In genomic region chr15:57227899-57228298, GRCh38 we compare ENCODE assay signal across 17 cellular contexts.
DNase-seq lines count a peak whose midpoint lies in the region; ATAC-seq and TF ChIP-seq lines count a peak whose summit lies in the region.
"Had no signal": no experiment of that assay in that cellular context is flagged by ENCODE, and none has a peak within 500 bp of the region (broad histone marks: within the 10 kb centered on the region; RNA-seq: fewer than 3 reads in every experiment).

No MANE protein-coding gene starts in this region.

- H3K4me3 Mint-ChIP-seq in chondrocyte (ENCODE audit: unreplicated experiment) (no peak overlapping the region), neural crest cell (peak overlapping the region; percentile 38)
- H3K4me3 Mint-ChIP-seq in effector memory CD8-positive, alpha-beta T cell: no peak overlapping the region
- H3K4me3 Mint-ChIP-seq: CD4-positive, CD25-positive, alpha-beta regulatory T cell had no signal

- no peaks in the 10 kb centered on the region for H4K20me1 ChIP-seq in Karpas-422 (ENCODE audit: insufficient read depth, low read depth, low read length)

- H3K27ac Mint-ChIP-seq in chondrocyte (ENCODE audit: unreplicated experiment): peak overlapping the region; percentile 74
- no peak overlapping the region for H3K27ac Mint-ChIP-seq in neural crest cell (ENCODE audit: unreplicated experiment)
- no peak overlapping the region for H3K27ac Mint-ChIP-seq in effector memory CD8-positive, alpha-beta T cell
- H3K27ac Mint-ChIP-seq: CD4-positive, CD25-positive, alpha-beta regulatory T cell had no signal

- H3K27me3 ChIP-seq in Karpas-422 (ENCODE audit: low read length): no peaks in the 10 kb centered on the region
- H3K27me3 ChIP-seq: uterus had no signal

- H3K27me3 Mint-ChIP-seq in chondrocyte (ENCODE audit: low read depth) (no peaks in the 10 kb centered on the region), neural crest cell (ENCODE audit: low read depth) (no peaks in the 10 kb centered on the region)
- H3K27me3 Mint-ChIP-seq in effector memory CD8-positive, alpha-beta T cell: no peaks in the 10 kb centered on the region
- H3K27me3 Mint-ChIP-seq: CD4-positive, CD25-positive, alpha-beta regulatory T cell had no signal

- H3K9ac ChIP-seq in Karpas-422 (ENCODE audit: low read length): no peak overlapping the region

- no peak overlapping the region for H3K4me3 ChIP-seq in Karpas-422 (ENCODE audit: low read length)
- H3K4me3 ChIP-seq: uterus had no signal

- H3K36me3 Mint-ChIP-seq in chondrocyte (ENCODE audit: low read depth) (peaks cover 2% of the 10 kb centered on the region), neural crest cell (ENCODE audit: low read depth) (peaks cover 2% of the 10 kb centered on the region)
- H3K36me3 Mint-ChIP-seq in effector memory CD8-positive, alpha-beta T cell (ENCODE audit: insufficient read depth): peaks cover 6% of the 10 kb centered on the region

- peaks cover 54% of the 10 kb centered on the region for H3K79me2 ChIP-seq in Karpas-422 (ENCODE audit: low read length)

- H3K36me3 ChIP-seq in Karpas-422 (ENCODE audit: insufficient read depth, low read length): peaks cover 16% of the 10 kb centered on the region; the same call in 1 of the 2 replicates
- H3K36me3 ChIP-seq: uterus had no signal

- no peaks in the 10 kb centered on the region for H3K9me3 ChIP-seq in Karpas-422 (ENCODE audit: low read length)
- H3K9me3 ChIP-seq: uterus had no signal

- H3K4me1 Mint-ChIP-seq in chondrocyte (ENCODE audit: low read depth): peaks cover 43% of the 10 kb centered on the region
- H3K4me1 Mint-ChIP-seq in neural crest cell: peaks cover 55% of the 10 kb centered on the region
- H3K4me1 Mint-ChIP-seq in effector memory CD8-positive, alpha-beta T cell (ENCODE audit: low read depth in 2 of 2): peaks cover 4 to 13% of the 10 kb centered on the region in 2 donors

- no peak for ATAC-seq in effector memory CD8-positive, alpha-beta T cell (replicated peaks)
- no peak for ATAC-seq in GM21619 (IDR thresholded peaks at IDR 0.05; ENCODE audit: unreplicated experiment)
- ATAC-seq: Panc1 had no signal

- no peaks in the 10 kb centered on the region for H3K9me3 Mint-ChIP-seq in chondrocyte (ENCODE audit: low read depth)
- H3K9me3 Mint-ChIP-seq in neural crest cell: no peaks in the 10 kb centered on the region
- H3K9me3 Mint-ChIP-seq in effector memory CD8-positive, alpha-beta T cell: no peaks in the 10 kb centered on the region
- H3K9me3 Mint-ChIP-seq: CD4-positive, CD25-positive, alpha-beta regulatory T cell had no signal

- no peak overlapping the region for H2AFZ ChIP-seq in Karpas-422 (ENCODE audit: low read length)

- no peaks in the 10 kb centered on the region for H3K9me2 ChIP-seq in Karpas-422 (replicated peaks; ENCODE audit: insufficient read depth, low read length)

- peak overlapping the region; percentile 52 for H3K27ac ChIP-seq in Karpas-422 (ENCODE audit: low read length)
- H3K27ac ChIP-seq: uterus had no signal

- H3K4me2 ChIP-seq in Karpas-422 (ENCODE audit: low read depth, low read length, poor library complexity, severe bottlenecking): no peak overlapping the region

- DNase-seq in AG09319 (ENCODE audit: extremely low read depth, low read depth) (peak; percentile 83), Karpas-422 (no peak), chondrocyte (ENCODE audit: low spot score) (no peak), neural crest cell (ENCODE audit: low read depth, low spot score) (no peak), NCI-H345 (lab: John Stamatoyannopoulos, UW) (no peak), amygdala (lab: John Stamatoyannopoulos, UW) (no peak)
- DNase-seq in effector memory CD8-positive, alpha-beta T cell: no peak
- DNase-seq: activated CD4-positive, alpha-beta T cell treated with anti-CD3 and anti-CD28 coated beads, Interleukin-2, amount 50 U/mL, for 48 hours; activated gamma-delta T cell treated with Interleukin-2 at 50 U/mL for 16 hours; CD4-positive, CD25-positive, alpha-beta regulatory T cell; central memory CD4-positive, alpha-beta T cell; midbrain; NCI-H226; stimulated activated CD4-positive, alpha-beta T cell treated with anti-CD3 and anti-CD28 coated beads, Interleukin-1b, Interleukin-23, amount 100 ng/mL, for 48 hours; uterus had no signal

- no peak for TF ChIP-seq CTCF in AG09319 (IDR thresholded peaks at IDR 0.05; ENCODE audit: low read depth, low read length)
- no peak for TF ChIP-seq CTCF in chondrocyte (IDR thresholded peaks at IDR 0.05)
- no peak for TF ChIP-seq CTCF in neural crest cell (conservative IDR thresholded peaks at IDR 0.05)

- peaks cover 67% of the 10 kb centered on the region for H3K4me1 ChIP-seq in Karpas-422 (ENCODE audit: low read length)
